In the genomic region with DNA sequence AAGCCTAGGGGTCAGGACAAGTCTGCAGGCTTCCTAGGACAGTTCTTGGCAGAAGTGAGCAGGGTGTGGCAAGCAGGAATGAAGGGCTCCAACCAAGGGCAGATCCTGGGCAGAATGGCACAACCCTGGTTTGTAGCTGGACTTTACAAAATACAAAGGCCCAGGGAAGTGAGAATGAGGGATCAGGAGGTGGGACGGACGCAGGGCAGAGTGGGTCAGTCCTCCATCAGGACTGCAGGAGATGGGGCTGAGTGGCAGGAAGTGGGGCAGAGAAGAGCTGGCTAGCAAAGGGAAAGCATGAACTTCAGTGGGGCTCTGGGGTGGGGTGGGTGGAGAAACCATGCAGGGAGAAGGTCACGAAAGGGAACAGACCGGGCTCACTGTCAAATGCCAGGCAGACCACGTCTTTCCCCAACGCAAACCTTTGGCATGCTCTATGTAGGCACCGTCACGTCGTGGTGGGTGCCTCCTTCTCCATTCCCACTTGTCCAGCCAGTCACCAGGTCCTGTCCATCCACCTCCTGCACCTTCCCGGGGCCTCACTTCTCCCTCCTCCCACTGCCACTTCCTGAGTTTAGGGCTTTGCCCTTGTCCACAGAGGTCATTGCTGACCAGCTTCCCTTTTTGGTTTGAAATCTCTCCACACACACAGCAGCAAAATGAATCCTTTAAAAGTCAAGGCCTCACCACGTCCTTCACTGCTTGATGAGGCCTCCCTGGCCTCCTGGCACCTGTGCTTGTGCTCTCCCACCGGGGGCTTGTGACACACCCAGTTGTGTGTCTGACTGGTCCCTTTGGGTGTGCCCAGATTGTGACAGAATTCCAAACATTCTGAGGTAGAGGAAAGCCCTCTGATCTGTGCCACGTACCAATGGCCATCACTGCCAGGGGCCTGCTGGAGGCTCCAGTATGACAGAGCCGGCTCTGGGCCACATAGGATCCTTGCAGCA, we compare ENCODE assay signal across 1 cellular context.
TF ChIP-seq lines count a peak whose summit lies in the region.

No MANE protein-coding gene starts in this region.

TF ChIP-seq in HepG2, 621 proteins besides CTCF, POLR2A, EP300 and RAD21:
- TF ChIP-seq, protein P1, sequence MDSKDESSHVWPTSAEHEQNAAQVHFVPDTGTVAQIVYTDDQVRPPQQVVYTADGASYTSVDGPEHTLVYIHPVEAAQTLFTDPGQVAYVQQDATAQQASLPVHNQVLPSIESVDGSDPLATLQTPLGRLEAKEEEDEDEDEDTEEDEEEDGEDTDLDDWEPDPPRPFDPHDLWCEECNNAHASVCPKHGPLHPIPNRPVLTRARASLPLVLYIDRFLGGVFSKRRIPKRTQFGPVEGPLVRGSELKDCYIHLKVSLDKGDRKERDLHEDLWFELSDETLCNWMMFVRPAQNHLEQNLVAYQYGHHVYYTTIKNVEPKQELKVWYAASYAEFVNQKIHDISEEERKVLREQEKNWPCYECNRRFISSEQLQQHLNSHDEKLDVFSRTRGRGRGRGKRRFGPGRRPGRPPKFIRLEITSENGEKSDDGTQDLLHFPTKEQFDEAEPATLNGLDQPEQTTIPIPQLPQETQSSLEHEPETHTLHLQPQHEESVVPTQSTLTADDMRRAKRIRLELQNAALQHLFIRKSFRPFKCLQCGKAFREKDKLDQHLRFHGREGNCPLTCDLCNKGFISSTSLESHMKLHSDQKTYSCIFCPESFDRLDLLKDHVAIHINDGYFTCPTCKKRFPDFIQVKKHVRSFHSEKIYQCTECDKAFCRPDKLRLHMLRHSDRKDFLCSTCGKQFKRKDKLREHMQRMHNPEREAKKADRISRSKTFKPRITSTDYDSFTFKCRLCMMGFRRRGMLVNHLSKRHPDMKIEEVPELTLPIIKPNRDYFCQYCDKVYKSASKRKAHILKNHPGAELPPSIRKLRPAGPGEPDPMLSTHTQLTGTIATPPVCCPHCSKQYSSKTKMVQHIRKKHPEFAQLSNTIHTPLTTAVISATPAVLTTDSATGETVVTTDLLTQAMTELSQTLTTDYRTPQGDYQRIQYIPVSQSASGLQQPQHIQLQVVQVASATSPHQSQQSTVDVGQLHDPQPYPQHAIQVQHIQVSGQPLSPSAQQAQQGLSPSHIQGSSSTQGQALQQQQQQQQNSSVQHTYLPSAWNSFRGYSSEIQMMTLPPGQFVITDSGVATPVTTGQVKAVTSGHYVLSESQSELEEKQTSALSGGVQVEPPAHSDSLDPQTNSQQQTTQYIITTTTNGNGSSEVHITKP (CRISPR knock-in tag; IDR thresholded peaks at IDR 0.05; ENCODE audit: low read depth) = no peak
- TF ChIP-seq POGZ (CRISPR knock-in tag; IDR thresholded peaks at IDR 0.05) (no peak), MYC (CRISPR knock-in tag; IDR thresholded peaks at IDR 0.05; ENCODE audit: borderline replicate concordance) (no peak)
